ENCODE assay signal across 21 cellular contexts in genomic region chr1:56963667-56964066, GRCh38. TPM values are rescaled to one million over a fixed set of nuclear protein-coding genes. Genes with fewer than 3 reads are reported as not detected.
A peak's percentile ranks its signal among the peaks of the same experiment; 100 is the strongest.
DNase-seq lines count a peak whose midpoint lies in the region; ATAC-seq, FAIRE-seq and TF ChIP-seq lines count a peak whose summit lies in the region.
"Had no signal": no experiment of that assay in that cellular context is flagged by ENCODE, and none has a peak within 500 bp of the region (broad histone marks: within the 10 kb centered on the region; RNA-seq: fewer than 3 reads in every experiment).

No MANE protein-coding gene starts in this region.

- in situ Hi-C loops in GM23248 (cut with MboI) = no loop called here

- no peak overlapping the region for H2AFZ ChIP-seq in GM23248

- peaks cover 2% of the 10 kb centered on the region; the same call in 1 of the 2 replicates for H3K4me1 ChIP-seq in GM23248 (ENCODE audit: insufficient read depth)

- H3K9ac ChIP-seq in GM23248 = no peak overlapping the region

- FAIRE-seq in bronchial epithelial cell (lab: Jason Lieb, UNC) = no peak
- FAIRE-seq: G401.6, GM12878, RCC 7860 had no signal

- DNase-seq in GM23248 = peak; percentile 23
- peak; percentile 2 for DNase-seq in NB4 (ENCODE audit: low read depth)
- peak; percentile 18 for DNase-seq in bronchial epithelial cell (ENCODE audit: low read depth)
- no peak for DNase-seq in left lobe of liver (ENCODE audit: low spot score)
- no peak for DNase-seq in stimulated activated effector memory CD8-positive, alpha-beta T cell treated with anti-CD3 and anti-CD28 coated beads, Interleukin-12 subunit alpha, Interleukin-12 subunit beta, amount 100 ng/mL, for 72 hours (ENCODE audit: low spot score in 2 of 2)
- DNase-seq in posterior cingulate gyrus = no peak
- DNase-seq: DND-41, GOT3, Kasumi-1, MV-4-11, NCI-H1417 treated with DMSO at 0.1 percent for 48 hours, NCI-H510A, NCI-H774, Right ventricle myocardium superior had no signal

- no peak overlapping the region for H3K27ac ChIP-seq in GM23248
- H3K27ac ChIP-seq: C4-2B, SK-N-MC had no signal

- TF ChIP-seq POLR2A in NB4 (IDR thresholded peaks at IDR 0.05; ENCODE audit: extremely low read depth, insufficient read length) = no peak

- peaks cover 2% of the 10 kb centered on the region for H3K9me3 Mint-ChIP-seq in stimulated activated effector memory CD8-positive, alpha-beta T cell treated with anti-CD3 and anti-CD28 coated beads, Interleukin-12 subunit alpha, Interleukin-12 subunit beta, amount 100 ng/mL, for 72 hours
- H3K9me3 Mint-ChIP-seq: IgD-negative memory B cell had no signal

- no peaks in the 10 kb centered on the region for H3K36me3 ChIP-seq in GM23248 (ENCODE audit: low read depth)
- no peaks in the 10 kb centered on the region for H3K36me3 ChIP-seq in bronchial epithelial cell (ENCODE audit: control insufficient read depth, insufficient read depth, low read length)

- ATAC-seq in left lobe of liver (peak; percentile 27), HG02798 (IDR thresholded peaks at IDR 0.05; ENCODE audit: poor library complexity, unreplicated experiment) (no peak)
- ATAC-seq in stimulated activated effector memory CD8-positive, alpha-beta T cell treated with anti-CD3 and anti-CD28 coated beads, Interleukin-12 subunit alpha, Interleukin-12 subunit beta, amount 100 ng/mL, for 72 hours = no peak
- ATAC-seq: GM12878 had no signal

- H3K4me3 ChIP-seq in GM23248 = no peak overlapping the region
- H3K4me3 ChIP-seq in NB4 (ENCODE audit: low read depth, low read length) = no peak overlapping the region
- H3K4me3 ChIP-seq in bronchial epithelial cell (ENCODE audit: low read depth, low read length) = no peak overlapping the region
- H3K4me3 ChIP-seq: GM12878, SK-N-MC had no signal

- intact Hi-C loops in posterior cingulate gyrus (cut with DNase I) = no loop called here

- no peak overlapping the region for H3K4me2 ChIP-seq in GM23248 (ENCODE audit: unreplicated experiment)

- no peaks in the 10 kb centered on the region for H3K36me3 Mint-ChIP-seq in stimulated activated effector memory CD8-positive, alpha-beta T cell treated with anti-CD3 and anti-CD28 coated beads, Interleukin-12 subunit alpha, Interleukin-12 subunit beta, amount 100 ng/mL, for 72 hours
- H3K36me3 Mint-ChIP-seq: IgD-negative memory B cell had no signal

- H3K9me2 ChIP-seq in GM23248 (ENCODE audit: insufficient read depth) = no peaks in the 10 kb centered on the region

- TF ChIP-seq CTCF in NB4 (IDR thresholded peaks at IDR 0.05; ENCODE audit: low read depth, low read length) (no peak), bronchial epithelial cell (IDR thresholded peaks at IDR 0.05; ENCODE audit: insufficient read depth, low read length, severe bottlenecking) (no peak)

- H3F3A ChIP-seq in GM23248 (ENCODE audit: insufficient read depth) = no peaks in the 10 kb centered on the region

- WGBS in GM23248 (ENCODE audit: low coverage in 1 of 2, low lambda C conversion rate in 2 of 2, missing lambda C conversion rate in 2 of 2), 2 experiments = 60 to 65% methylated on average over 4 of the region's 4 CpGs

- H4K20me1 ChIP-seq in GM23248 (ENCODE audit: insufficient read depth) = no peaks in the 10 kb centered on the region

- no peak overlapping the region for H3K4me3 Mint-ChIP-seq in stimulated activated effector memory CD8-positive, alpha-beta T cell treated with anti-CD3 and anti-CD28 coated beads, Interleukin-12 subunit alpha, Interleukin-12 subunit beta, amount 100 ng/mL, for 72 hours
- H3K4me3 Mint-ChIP-seq: IgD-negative memory B cell had no signal

- no peaks in the 10 kb centered on the region for H3K79me2 ChIP-seq in GM23248 (ENCODE audit: insufficient read depth)

- H3K4me1 Mint-ChIP-seq in stimulated activated effector memory CD8-positive, alpha-beta T cell treated with anti-CD3 and anti-CD28 coated beads, Interleukin-12 subunit alpha, Interleukin-12 subunit beta, amount 100 ng/mL, for 72 hours = no peaks in the 10 kb centered on the region
- H3K4me1 Mint-ChIP-seq: IgD-negative memory B cell had no signal

- H3K9me3 ChIP-seq in GM23248 (ENCODE audit: low read depth) = no peaks in the 10 kb centered on the region

- H3K27me3 ChIP-seq in GM23248 (replicated peaks; ENCODE audit: insufficient read depth) = no peaks in the 10 kb centered on the region
- H3K27me3 ChIP-seq in bronchial epithelial cell (ENCODE audit: control insufficient read depth, insufficient read depth, low read length) = no peaks in the 10 kb centered on the region

- no peak overlapping the region for H3K27ac Mint-ChIP-seq in stimulated activated effector memory CD8-positive, alpha-beta T cell treated with anti-CD3 and anti-CD28 coated beads, Interleukin-12 subunit alpha, Interleukin-12 subunit beta, amount 100 ng/mL, for 72 hours
- H3K27ac Mint-ChIP-seq: IgD-negative memory B cell had no signal

RNA-seq across cellular contexts. Expression of gene C8B, which starts 2.1 kb away (rescaled TPM):
- total RNA-seq in GM23248 (2014; rRNA removed; shearing (Covaris generic)) = not detected in 2 replicates
- not detected in 2 replicates for polyA plus RNA-seq in GM23248 (2016; fragmentation: Nextera tagmentation; extraction: Ambion mirVana)
- total RNA-seq in bronchial epithelial cell (not detected in 2 replicates), left lobe of liver (288 TPM)
- total RNA-seq: GM12878, Right ventricle myocardium superior had no signal
- polyA plus RNA-seq: GM12878, IgD-negative memory B cell had no signal

Comparison
In these comparisons a context has a peak if more than half of its experiments do, and no peak if none do; other contexts are left out.
1. DNase-seq: peak in GM23248 (single experiment), NB4 (single experiment) and bronchial epithelial cell (single experiment); none in left lobe of liver (single experiment), stimulated activated effector memory CD8-positive, alpha-beta T cell treated with anti-CD3 and anti-CD28 coated beads, Interleukin-12 subunit alpha, Interleukin-12 subunit beta, amount 100 ng/mL, for 72 hours (0 of 2) and posterior cingulate gyrus (0 of 10).
2. RNA of gene C8B, which starts 2.1 kb away (total RNA-seq): 288 TPM in left lobe of liver (single experiment); not detected in GM23248 and not detected in bronchial epithelial cell; every median in the first group is over 100 times any median in the second.